ENCODE assay signal across 8 cellular contexts in genomic region chrX:53422915-53423268, GRCh38. TPM values are rescaled to one million over a fixed set of nuclear protein-coding genes. Genes with fewer than 3 reads are reported as not detected.
DNase-seq lines count a peak whose midpoint lies in the region; ATAC-seq and TF ChIP-seq lines count a peak whose summit lies in the region.

No MANE protein-coding gene starts in this region.

- H3K27ac Mint-ChIP-seq in activated CD8-positive, alpha-beta T cell treated with anti-CD3 and anti-CD28 coated beads for 36 hours: peak overlapping the region; percentile 96

- no peaks in the 10 kb centered on the region for H3K9me3 ChIP-seq in iPS DF 6.9 (ENCODE audit: control insufficient read depth, insufficient read depth, low read length)
- H3K9me3 ChIP-seq in smooth muscle cell (replicated peaks; ENCODE audit: low read depth): no peaks in the 10 kb centered on the region

- H3K4me1 ChIP-seq in iPS DF 6.9 (ENCODE audit: control insufficient read depth, insufficient read depth, low read length): peaks cover 2% of the 10 kb centered on the region
- no peaks in the 10 kb centered on the region for H3K4me1 ChIP-seq in smooth muscle cell (ENCODE audit: low read depth)

- H3K4me2 ChIP-seq in smooth muscle cell: peak overlapping the region; percentile 81

- no peaks in the 10 kb centered on the region for H3F3A ChIP-seq in smooth muscle cell (ENCODE audit: low read depth)

- H3K36me3 ChIP-seq in iPS DF 6.9 (ENCODE audit: control insufficient read depth, insufficient read depth, low read length): no peaks in the 10 kb centered on the region
- no peaks in the 10 kb centered on the region for H3K36me3 ChIP-seq in smooth muscle cell (ENCODE audit: low read depth)

- H3K27me3 ChIP-seq in iPS DF 6.9 (ENCODE audit: control insufficient read depth, insufficient read depth, low read length) (no peaks in the 10 kb centered on the region), smooth muscle cell (ENCODE audit: low read depth) (no peaks in the 10 kb centered on the region)

- POLR2A ChIA-PET in activated CD8-positive, alpha-beta T cell treated with anti-CD3 and anti-CD28 coated beads for 36 hours (lab: Charles Lee): interaction anchor here (0.6 to 1.9 kb wide), 6 partner anchors 8 to 197 kb away, joined by 3 to 9 read pairs (median 3); no protein-coding TSS in a partner anchor

- H4K20me1 ChIP-seq in smooth muscle cell (ENCODE audit: low read depth): peaks cover 13% of the 10 kb centered on the region

- CTCF ChIA-PET in activated CD8-positive, alpha-beta T cell treated with anti-CD3 and anti-CD28 coated beads for 36 hours (lab: Charles Lee): interaction anchor here (1.2 to 5.1 kb wide), 5 partner anchors 10 to 110 kb away, joined by 3 to 27 read pairs (median 8); no protein-coding TSS in a partner anchor

- intact Hi-C loops in activated CD8-positive, alpha-beta T cell treated with anti-CD3 and anti-CD28 coated beads for 36 hours (cut with micrococcal nuclease): no loop called here

- DNase-seq in activated CD8-positive, alpha-beta T cell treated with anti-CD3 and anti-CD28 coated beads for 36 hours: no peak
- DNase-seq in iPS DF 6.9 (ENCODE audit: low read depth, low spot score) (no peak), smooth muscle cell (lab: John Stamatoyannopoulos, UW; ENCODE audit: unreplicated experiment) (peak; percentile 48), amniotic stem cell (lab: John Stamatoyannopoulos, UW) (no peak)

- H3K27ac ChIP-seq in iPS DF 6.9 (ENCODE audit: low read length): no peak overlapping the region
- H3K27ac ChIP-seq in smooth muscle cell (ENCODE audit: low read depth): peak overlapping the region; percentile 69

- ATAC-seq in HG03457 (IDR thresholded peaks at IDR 0.05; ENCODE audit: unreplicated experiment) (peak; percentile 4), GM21360 (IDR thresholded peaks at IDR 0.05; ENCODE audit: unreplicated experiment) (no peak), GM19023 (IDR thresholded peaks at IDR 0.05; ENCODE audit: unreplicated experiment) (no peak), GM21526 (IDR thresholded peaks at IDR 0.05; ENCODE audit: low FRiP score, unreplicated experiment) (no peak)
- ATAC-seq in activated CD8-positive, alpha-beta T cell treated with anti-CD3 and anti-CD28 coated beads for 36 hours: no peak

- peaks cover 19% of the 10 kb centered on the region for H3K4me1 Mint-ChIP-seq in activated CD8-positive, alpha-beta T cell treated with anti-CD3 and anti-CD28 coated beads for 36 hours (ENCODE audit: low read depth)

- H3K27me3 Mint-ChIP-seq in activated CD8-positive, alpha-beta T cell treated with anti-CD3 and anti-CD28 coated beads for 36 hours: no peaks in the 10 kb centered on the region

- TF ChIP-seq CTCF in activated CD8-positive, alpha-beta T cell treated with anti-CD3 and anti-CD28 coated beads for 36 hours (IDR thresholded peaks at IDR 0.05): no peak
- TF ChIP-seq CTCF in smooth muscle cell (IDR thresholded peaks at IDR 0.05; ENCODE audit: borderline replicate concordance, insufficient read depth, poor library complexity, severe bottlenecking): no peak

- no peaks in the 10 kb centered on the region for H3K9me3 Mint-ChIP-seq in activated CD8-positive, alpha-beta T cell treated with anti-CD3 and anti-CD28 coated beads for 36 hours

- H3K4me3 ChIP-seq in iPS DF 6.9 (ENCODE audit: low read length): peak overlapping the region; percentile 80; the same call in 1 of the 2 replicates
- H3K4me3 ChIP-seq in smooth muscle cell: peak overlapping the region; percentile 68

- no peak overlapping the region for H2AFZ ChIP-seq in smooth muscle cell (ENCODE audit: low read depth)

- peaks cover 21% of the 10 kb centered on the region for H3K36me3 Mint-ChIP-seq in activated CD8-positive, alpha-beta T cell treated with anti-CD3 and anti-CD28 coated beads for 36 hours (ENCODE audit: low read depth)

- peak overlapping the region; percentile 79 for H3K9ac ChIP-seq in smooth muscle cell (ENCODE audit: low read depth)

- peak overlapping the region; percentile 94 for H3K4me3 Mint-ChIP-seq in activated CD8-positive, alpha-beta T cell treated with anti-CD3 and anti-CD28 coated beads for 36 hours

- H3K79me2 ChIP-seq in smooth muscle cell (ENCODE audit: low read depth): peaks cover 36% of the 10 kb centered on the region

- no CpG with 5 or more reads among the region's 14 CpGs for WGBS in iPS DF 6.9 (ENCODE audit: insufficient coverage, insufficient read length)
- WGBS in smooth muscle cell (ENCODE audit: low lambda C conversion rate): 55% methylated on average over 14 of the region's 14 CpGs

RNA-seq across cellular contexts. Expression of gene RIBC1, which starts 0.2 kb away (rescaled TPM):
- total RNA-seq in activated CD8-positive, alpha-beta T cell treated with anti-CD3 and anti-CD28 coated beads for 36 hours: under 1 TPM; 0.63 to 0.72 TPM
- total RNA-seq in smooth muscle cell: 0.54 and 1.4 TPM in 2 replicates
- 0.16 TPM in 1 of 2 replicates, not detected in the other for polyA plus RNA-seq in smooth muscle cell

RNA-seq across cellular contexts. Expression of gene SMC1A, which starts 0.4 kb away (rescaled TPM):
- 100 to 1,000 TPM; 151 to 154 TPM for total RNA-seq in activated CD8-positive, alpha-beta T cell treated with anti-CD3 and anti-CD28 coated beads for 36 hours
- total RNA-seq in smooth muscle cell: 19.7 and 22.2 TPM in 2 replicates
- polyA plus RNA-seq in smooth muscle cell: 18.1 and 18.3 TPM in 2 replicates

RNA-seq across cellular contexts. Expression of gene HSD17B10, which starts 11.3 kb away (rescaled TPM):
- 10 to 100 TPM; 94.3 to 97.6 TPM for total RNA-seq in activated CD8-positive, alpha-beta T cell treated with anti-CD3 and anti-CD28 coated beads for 36 hours
- total RNA-seq in smooth muscle cell: 42.4 and 48.6 TPM in 2 replicates
- 90.0 and 92.2 TPM in 2 replicates for polyA plus RNA-seq in smooth muscle cell
